In the genomic region with DNA sequence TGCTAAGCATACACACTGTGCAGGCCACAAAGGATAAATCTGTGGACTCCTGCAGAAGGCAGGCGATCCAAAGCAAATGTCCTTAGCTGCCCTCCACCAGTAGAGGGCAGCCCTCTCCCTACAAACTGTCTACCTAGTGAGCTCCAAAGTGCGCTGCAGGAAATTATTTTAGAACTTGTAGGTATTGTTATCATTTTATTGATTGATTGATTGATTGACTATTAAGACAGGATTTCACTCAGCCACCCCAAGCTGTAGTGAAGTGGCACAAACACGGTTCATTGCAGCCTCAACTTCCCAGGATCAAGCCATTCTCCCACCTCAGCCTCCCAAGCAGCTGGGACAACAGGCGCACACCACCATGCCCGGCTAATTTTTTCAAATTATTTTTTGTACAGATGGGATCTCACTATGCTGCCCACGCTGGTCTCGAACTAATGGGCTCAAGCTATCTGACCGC, we compare ENCODE assay signal across 9 cellular contexts. TPM values are rescaled to one million over a fixed set of nuclear protein-coding genes. Genes with fewer than 3 reads are reported as not detected.
A peak's percentile ranks its signal among the peaks of the same experiment; 100 is the strongest.
DNase-seq lines count a peak whose midpoint lies in the region; ATAC-seq, FAIRE-seq and TF ChIP-seq lines count a peak whose summit lies in the region.
"Had no signal": no experiment of that assay in that cellular context is flagged by ENCODE, and none has a peak within 500 bp of the region (broad histone marks: within the 10 kb centered on the region; RNA-seq: fewer than 3 reads in every experiment).

No MANE protein-coding gene starts in this region.

- no peak overlapping the region for H3K4me2 ChIP-seq in GM12878 (ENCODE audit: control insufficient read depth, insufficient read depth)

- FAIRE-seq in TTC549 (lab: Jason Lieb, UNC) (peak; percentile 67), GM12878 (lab: Jason Lieb, UNC) (peak; percentile 83)
- FAIRE-seq: colon had no signal

- no peak overlapping the region for H3K9ac ChIP-seq in GM12878 (ENCODE audit: control insufficient read depth, insufficient read depth, low read length)

- H3K36me3 Mint-ChIP-seq in immature natural killer cell: no peaks in the 10 kb centered on the region

- CTCF ChIA-PET in GM12878 (lab: Yijun Ruan, JAX): interaction anchor here (0.6 to 6.2 kb wide), 45 partner anchors 10 to 744 kb away, joined by 3 to 218 read pairs (median 5); partner anchors contain the start of gene RNF6

- peak overlapping the region; percentile 60 to 83 (median 76) for H3K4me3 Mint-ChIP-seq in immature natural killer cell

- 51% methylated on average over 8 of the region's 8 CpGs for WGBS in GM12878 (ENCODE audit: insufficient coverage, insufficient replicate concordance, low lambda C conversion rate, missing lambda C conversion rate)

- peaks cover 6% of the 10 kb centered on the region for H3K4me1 ChIP-seq in HAP-1
- H3K4me1 ChIP-seq in GM12878 (ENCODE audit: control insufficient read depth, insufficient read depth, low read length): peaks cover 9% of the 10 kb centered on the region

- DNase-seq in DMS53 (lab: John Stamatoyannopoulos, UW): peak; percentile 87
- peak; percentile 65 to 78 for DNase-seq in HAP-1 (ENCODE audit: low spot score in 2 of 2)
- peak; percentile 58 to 66 for DNase-seq in NCI-H2081 (lab: John Stamatoyannopoulos, UW)
- DNase-seq in GM12878 (ENCODE audit: low read depth, low spot score): peak; percentile 12
- peak; percentile 54 to 73 (median 61) for DNase-seq in immature natural killer cell
- DNase-seq in stimulated activated CD4-positive, alpha-beta T cell treated with anti-CD3 and anti-CD28 coated beads, Interleukin-15, amount 100 ng/mL, for 48 hours (ENCODE audit: low read depth in 2 of 2): peak; percentile 25 to 64

- TF ChIP-seq EP300 in GM12878 (IDR thresholded peaks at IDR 0.05; ENCODE audit: borderline replicate concordance in 1 of 2, control insufficient read depth in 1 of 2, low read depth in 2 of 2, low read length in 2 of 2): no peak

- no peak overlapping the region for H2AFZ ChIP-seq in GM12878 (ENCODE audit: control insufficient read depth, low read depth, low read length)

- no peaks in the 10 kb centered on the region for H3K27me3 ChIP-seq in HAP-1 (ENCODE audit: low read depth)
- no peaks in the 10 kb centered on the region for H3K27me3 ChIP-seq in GM12878 (replicated peaks in 1 of 2; ENCODE audit: control insufficient read depth in 2 of 2, insufficient read depth in 2 of 2, low read length in 1 of 2)

- ATAC-seq in GM12878: peak; percentile 54
- ATAC-seq in HG03457 (IDR thresholded peaks at IDR 0.05; ENCODE audit: unreplicated experiment): no peak

- H3K27ac Mint-ChIP-seq in immature natural killer cell: peak overlapping the region in 4 of 6 donors; percentile 4 to 84 (median 63)

- RAD21 ChIA-PET in GM12878 (lab: Charles Lee; ENCODE audit: unreplicated experiment): interaction anchor here (0.6 to 4.4 kb wide), 16 partner anchors 14 to 535 kb away, joined by 3 to 76 read pairs (median 4); partner anchors contain the start of gene RNF6

- TF ChIP-seq POLR2A in GM12878 (IDR thresholded peaks at IDR 0.05; ENCODE audit: low read depth, low read length): no peak

- no peaks in the 10 kb centered on the region for H3K36me3 ChIP-seq in HAP-1 (replicated peaks)
- H3K36me3 ChIP-seq in GM12878 (ENCODE audit: control insufficient read depth in 2 of 2, insufficient read depth in 2 of 2, low read length in 1 of 2): no peaks in the 10 kb centered on the region

- peaks cover 10 to 16% (median 12%) of the 10 kb centered on the region in 3 donors for H3K27me3 Mint-ChIP-seq in immature natural killer cell (ENCODE audit: low read depth in 3 of 3)

- no peaks in the 10 kb centered on the region for H3K79me2 ChIP-seq in GM12878 (ENCODE audit: control insufficient read depth, insufficient read depth, low read length)

- peak; percentile 89 to 92 (median 92) for TF ChIP-seq CTCF in GM12878 (IDR thresholded peaks at IDR 0.05 in 2 of 3, conservative IDR thresholded peaks at IDR 0.05 in 1 of 3; ENCODE audit: control insufficient read depth in 2 of 3, extremely low read depth in 1 of 3, insufficient read depth in 1 of 3, low read depth in 3 of 3, low read length in 3 of 3)

- POLR2A ChIA-PET in GM12878 (lab: Charles Lee): interaction anchor here (1.2 kb wide), 1 partner anchor 37 kb away, joined by 3 read pairs; no protein-coding TSS in a partner anchor

- no peaks in the 10 kb centered on the region for H3K9me3 ChIP-seq in HAP-1
- no peaks in the 10 kb centered on the region for H3K9me3 ChIP-seq in GM12878 (replicated peaks; ENCODE audit: control insufficient read depth, insufficient read depth, low read length)

- no peak overlapping the region for H3K27ac ChIP-seq in GM12878 (ENCODE audit: control insufficient read depth, insufficient read depth)

- no peaks in the 10 kb centered on the region for H3K9me3 Mint-ChIP-seq in immature natural killer cell

- H3K4me3 ChIP-seq in HAP-1 (no peak overlapping the region), GM12878 (no peak overlapping the region)

- SMC1A ChIA-PET in GM12878 (lab: Charles Lee; ENCODE audit: uncharacterized antibody, unreplicated experiment): interaction anchor here (0.6 to 2.8 kb wide), 26 partner anchors 9 to 688 kb away, joined by 3 to 70 read pairs (median 3); no protein-coding TSS in a partner anchor

- H3K4me1 Mint-ChIP-seq in immature natural killer cell: peaks cover 30 to 33% of the 10 kb centered on the region in 2 donors

- intact Hi-C loops in GM12878 (cut with micrococcal nuclease; ENCODE audit: unreplicated experiment): loop anchor here (1.0 to 10.0 kb wide), 6 partner anchors 67 to 690 kb away; partner anchors contain the start of gene CDK8

- no peaks in the 10 kb centered on the region for H4K20me1 ChIP-seq in GM12878 (ENCODE audit: control insufficient read depth, insufficient read depth)

- TF ChIP-seq RAD21 in GM12878 (IDR thresholded peaks at IDR 0.05; ENCODE audit: insufficient read depth, low read depth, low read length): peak; percentile 92

- no TSS peak for BruUV-seq in GM12878 (replicated peaks; lab: Mats Ljungman, UMichigan)

- in situ Hi-C loops in HAP-1 (cut with MboI; ENCODE audit: low sequenced_read_pairs) (loop anchor here (5.0 to 25.0 kb wide), 3 partner anchors 310 to 702 kb away; no protein-coding TSS in a partner anchor), GM12878 (cut with MboI) (loop anchor here (5.0 kb wide), 3 partner anchors 53 to 507 kb away; no protein-coding TSS in a partner anchor)

TF ChIP-seq in GM12878, 131 proteins besides CTCF, POLR2A, EP300 and RAD21 (continues in another document):
- TF ChIP-seq YY1 (IDR thresholded peaks at IDR 0.05; ENCODE audit: low read depth, low read length) (peak; percentile 49; the same call in 1 of the 2 replicates), ETV6 (conservative IDR thresholded peaks at IDR 0.05 in 1 of 2, IDR thresholded peaks at IDR 0.05 in 1 of 2; ENCODE audit: borderline replicate concordance in 1 of 2, low read depth in 1 of 2) (0 out of 4 replicates have a peak, but pooled peaks of 1 of the 2 experiments have one; percentile 9), ZBTB4 (CRISPR knock-in tag; IDR thresholded peaks at IDR 0.05) (no peak)

RNA-seq across cellular contexts. Expression of gene RNF6, which starts 37.3 kb away (rescaled TPM):
- 31.2 and 34.8 TPM in 2 replicates for total RNA-seq in GM12878 (2013; cell fraction: nucleolus; rRNA removed)
- total RNA-seq in GM12878 (2014; rRNA removed) (28.6 and 32.2 TPM in 2 replicates), GM12878 (2014; rRNA removed; fragmentation: Illumina TruSeq; extraction: Trizol) (48.9 and 50.3 TPM in 2 replicates), GM12878 (2021) (31.3 and 32.4 TPM in 2 replicates)
- 19.1 TPM for polyA plus RNA-seq in GM12878 (2011; ENCODE audit: low read depth)
- polyA plus RNA-seq in GM12878 (2011; rRNA removed) (36.3 and 53.6 TPM in 2 replicates), GM12878 (2014; fragmentation: Illumina TruSeq; extraction: Trizol) (40.3 and 54.0 TPM in 2 replicates), GM12878 (2014; fragmentation: Nextera tagmentation; extraction: Ambion mirVana) (10 to 100 TPM; 19.0 to 26.8 TPM), GM12878 (2014; rRNA removed) (24.5 and 25.5 TPM in 2 replicates), GM12878 (2016; fragmentation: Nextera tagmentation; extraction: Ambion mirVana) (10 to 100 TPM; 53.0 to 54.0 TPM), immature natural killer cell (10 to 100 TPM; 23.0 to 53.1 (median 31.2) TPM)
- 15.2 and 16.0 TPM in 2 replicates for polyA plus RNA-seq in GM12878 (2011; cell fraction: cytosol; rRNA removed)
- 22.7 and 25.2 TPM in 2 replicates for polyA plus RNA-seq in GM12878 (2011; cell fraction: nucleus; rRNA removed)
- polyA plus RNA-seq in GM12878 (2012): 24.3 and 25.3 TPM in 2 replicates
- polyA minus RNA-seq in GM12878 (2011; rRNA and poly(A)+ RNA removed): 39.4 and 50.1 TPM in 2 replicates
- polyA minus RNA-seq in GM12878 (2011; cell fraction: cytosol; rRNA and poly(A)+ RNA removed): 17.7 and 26.2 TPM in 2 replicates
- 26.6 and 37.2 TPM in 2 replicates for polyA minus RNA-seq in GM12878 (2011; cell fraction: nucleus; rRNA and poly(A)+ RNA removed)

Comparison
In these comparisons a context has a peak if more than half of its experiments do, and no peak if none do; other contexts are left out.
1. DNase-seq: peak in every context shown above with its lines; median percentile 87 in DMS53; 72 in HAP-1; 62 in NCI-H2081; 61 in immature natural killer cell; 44 in stimulated activated CD4-positive, alpha-beta T cell treated with anti-CD3 and anti-CD28 coated beads, Interleukin-15, amount 100 ng/mL, for 48 hours; 12 in GM12878.